ENCODE assay signal across 8 cellular contexts in genomic region chr12:121334513-121335343, GRCh38. TPM values are rescaled to one million over a fixed set of nuclear protein-coding genes. Genes with fewer than 3 reads are reported as not detected.
A peak's percentile ranks its signal among the peaks of the same experiment; 100 is the strongest.
DNase-seq lines count a peak whose midpoint lies in the region; ATAC-seq and TF ChIP-seq lines count a peak whose summit lies in the region.

No MANE protein-coding gene starts in this region.

- no peaks in the 10 kb centered on the region for H3K4me1 ChIP-seq in Peyer's patch
- no peaks in the 10 kb centered on the region for H3K4me1 ChIP-seq in lung (ENCODE audit: control insufficient read depth in 2 of 2, insufficient read depth in 2 of 2, low read length in 2 of 2)
- H3K4me1 ChIP-seq in uterus, result no peaks in the 10 kb centered on the region

- H3K9me3 ChIP-seq in Peyer's patch (no peaks in the 10 kb centered on the region), lung (ENCODE audit: control insufficient read depth in 2 of 2, insufficient read depth in 1 of 2, low read length in 1 of 2) (no peaks in the 10 kb centered on the region), uterus (no peaks in the 10 kb centered on the region)

- no peak overlapping the region for H3K4me3 ChIP-seq in Peyer's patch
- no peak overlapping the region for H3K4me3 ChIP-seq in lung
- H3K4me3 ChIP-seq in uterus, result no peak overlapping the region

- WGBS in lung, 2 donors, result 63 to 69% methylated on average over 8 of the region's 8 CpGs

- H3K27me3 ChIP-seq in Peyer's patch (no peaks in the 10 kb centered on the region), lung (ENCODE audit: control insufficient read depth, insufficient read depth) (no peaks in the 10 kb centered on the region), uterus (no peaks in the 10 kb centered on the region)

- peak; percentile 90 for ATAC-seq in lung (ENCODE audit: insufficient read depth, low FRiP score)
- no peak for ATAC-seq in HG03280 (IDR thresholded peaks at IDR 0.05; ENCODE audit: unreplicated experiment)

- TF ChIP-seq POLR2A in Peyer's patch (IDR thresholded peaks at IDR 0.05) (no peak), uterus (IDR thresholded peaks at IDR 0.05) (no peak)

- H3K36me3 ChIP-seq in Peyer's patch (peaks cover 0 to 75% (median 0%) of the 10 kb centered on the region in 3 donors), lung (ENCODE audit: control insufficient read depth in 2 of 2, insufficient read depth in 2 of 2, low read length in 2 of 2) (peaks cover 15 to 30% of the 10 kb centered on the region in 2 donors), uterus (no peaks in the 10 kb centered on the region)

- intact Hi-C loops in uterus (cut with DNase I; ENCODE audit: low total_unique reads), result no loop called here

- no peak overlapping the region for H3K27ac ChIP-seq in Peyer's patch
- no peak overlapping the region for H3K27ac ChIP-seq in lung (ENCODE audit: low read depth in 1 of 2, low read length in 1 of 2)
- H3K27ac ChIP-seq in uterus, result no peak overlapping the region

- DNase-seq in activated gamma-delta T cell treated with anti-CD3 and anti-CD28 coated beads, Interleukin-2, amount 50 U/mL, for 16 hours (ENCODE audit: low read depth), result peak; percentile 15
- DNase-seq in activated gamma-delta T cell treated with Interleukin-2 at 50 U/mL for 16 hours (no peak), LoVo (ENCODE audit: low spot score) (peak; percentile 84), Peyer's patch (no peak), dedifferentiated amniotic fluid mesenchymal stem cell (ENCODE audit: extremely low spot score) (peak; percentile 66), lung (ENCODE audit: low spot score) (no peak), uterus (no peak)

- TF ChIP-seq CTCF in Peyer's patch (IDR thresholded peaks at IDR 0.05) (peak; percentile 81 to 94 (median 91)), lung (IDR thresholded peaks at IDR 0.05; ENCODE audit: control extremely low read depth, extremely low read depth) (peak; percentile 78), uterus (IDR thresholded peaks at IDR 0.05) (peak; percentile 74 to 81 (median 78))

RNA-seq across cellular contexts. Expression of gene ANAPC5, which starts 17.5 kb away (rescaled TPM):
- total RNA-seq in Peyer's patch (100 to 1,000 TPM; 101 to 381 (median 139) TPM), lung (100 to 1,000 TPM in 1 of 2 donors, 10 to 100 TPM in 1; 95.5 to 164 TPM), uterus (100 to 1,000 TPM in 2 of 4 donors, 10 to 100 TPM in 2; 79.7 to 243 (median 107) TPM)
- 10 to 100 TPM; 80.9 to 83.1 TPM for polyA plus RNA-seq in lung

RNA-seq across cellular contexts. Expression of gene CAMKK2, which starts 38.2 kb away (rescaled TPM):
- total RNA-seq in Peyer's patch, result 10 to 100 TPM; 23.1 to 92.4 (median 59.9) TPM
- total RNA-seq in lung, result 10 to 100 TPM; 26.3 to 45.8 TPM
- 10 to 100 TPM; 12.0 to 46.3 TPM for polyA plus RNA-seq in lung
- total RNA-seq in uterus, result 10 to 100 TPM in 3 of 4 donors, 1 to 10 TPM in 1; 7.9 to 55.1 (median 22.6) TPM

Comparison
In these comparisons a context has a peak if more than half of its experiments do, and no peak if none do; other contexts are left out.
1. DNase-seq: peak in activated gamma-delta T cell treated with anti-CD3 and anti-CD28 coated beads, Interleukin-2, amount 50 U/mL, for 16 hours (single experiment), LoVo (single experiment) and dedifferentiated amniotic fluid mesenchymal stem cell (single experiment); none in activated gamma-delta T cell treated with Interleukin-2 at 50 U/mL for 16 hours (single experiment), Peyer's patch (0 of 3), lung (single experiment) and uterus (0 of 2).
2. Peak in every context shown above with its lines, with median percentiles within 50 percentile points of each other: CTCF ChIP-seq.